16 cellular contexts compared by ENCODE assay signal in genomic region chr4:15368906-15369305, GRCh38. TPM values are rescaled to one million over a fixed set of nuclear protein-coding genes. Genes with fewer than 3 reads are reported as not detected.
DNase-seq lines count a peak whose midpoint lies in the region; ATAC-seq and TF ChIP-seq lines count a peak whose summit lies in the region.
"Had no signal": no experiment of that assay in that cellular context is flagged by ENCODE, and none has a peak within 500 bp of the region (broad histone marks: within the 10 kb centered on the region; RNA-seq: fewer than 3 reads in every experiment).

No MANE protein-coding gene starts in this region.

- no peaks in the 10 kb centered on the region for H3K27me3 Mint-ChIP-seq in activated naive CD4-positive, alpha-beta T cell treated with anti-CD3 and anti-CD28 coated beads for 36 hours (ENCODE audit: low read depth)
- H3K27me3 Mint-ChIP-seq: activated naive CD4-positive, alpha-beta T cell treated with anti-CD3 and anti-CD28 coated beads, Interleukin-2, amount 50 U/mL, for 24 hours had no signal

- no peaks in the 10 kb centered on the region for H3K27me3 ChIP-seq in vagina
- H3K27me3 ChIP-seq: tibial nerve had no signal

- H3K9me3 ChIP-seq in vagina = no peaks in the 10 kb centered on the region
- H3K9me3 ChIP-seq: tibial nerve had no signal

- no peak overlapping the region for H3K4me3 Mint-ChIP-seq in activated naive CD4-positive, alpha-beta T cell treated with anti-CD3 and anti-CD28 coated beads for 36 hours
- H3K4me3 Mint-ChIP-seq: activated naive CD4-positive, alpha-beta T cell treated with anti-CD3 and anti-CD28 coated beads, Interleukin-2, amount 50 U/mL, for 24 hours had no signal

- no peak overlapping the region for H3K4me3 ChIP-seq in NB4 (ENCODE audit: low read depth, low read length)
- H3K4me3 ChIP-seq in choroid plexus epithelial cell (ENCODE audit: low read depth, low read length) = no peak overlapping the region
- no peak overlapping the region for H3K4me3 ChIP-seq in vagina
- H3K4me3 ChIP-seq: tibial nerve had no signal

- H3K36me3 Mint-ChIP-seq in activated naive CD4-positive, alpha-beta T cell treated with anti-CD3 and anti-CD28 coated beads, Interleukin-2, amount 50 U/mL, for 72 hours = no peaks in the 10 kb centered on the region
- no peaks in the 10 kb centered on the region for H3K36me3 Mint-ChIP-seq in activated naive CD4-positive, alpha-beta T cell treated with anti-CD3 and anti-CD28 coated beads for 36 hours (ENCODE audit: low read depth)

- peaks cover 22% of the 10 kb centered on the region for H3K4me1 ChIP-seq in vagina
- H3K4me1 ChIP-seq: tibial nerve had no signal

- TF ChIP-seq CTCF in NB4 (IDR thresholded peaks at IDR 0.05; ENCODE audit: low read depth, low read length) (no peak), choroid plexus epithelial cell (conservative IDR thresholded peaks at IDR 0.05; ENCODE audit: low read depth, low read length) (no peak), vagina (IDR thresholded peaks at IDR 0.05) (no peak)

- H3K27ac ChIP-seq in vagina = peak overlapping the region; percentile 11
- H3K27ac ChIP-seq: tibial nerve had no signal

- CTCF ChIA-PET in activated naive CD4-positive, alpha-beta T cell treated with anti-CD3 and anti-CD28 coated beads for 36 hours (lab: Charles Lee) = no interaction called here

- H3K4me1 Mint-ChIP-seq in activated naive CD4-positive, alpha-beta T cell treated with anti-CD3 and anti-CD28 coated beads for 36 hours (ENCODE audit: low read depth) = peaks cover 17% of the 10 kb centered on the region

- intact Hi-C loops in activated naive CD4-positive, alpha-beta T cell treated with anti-CD3 and anti-CD28 coated beads for 36 hours (cut with micrococcal nuclease) = no loop called here
- intact Hi-C loops in vagina (cut with DNase I) = no loop called here

- H3K36me3 ChIP-seq in vagina = no peaks in the 10 kb centered on the region
- H3K36me3 ChIP-seq: tibial nerve had no signal

- peak; percentile 64 to 70 for ATAC-seq in activated naive CD4-positive, alpha-beta T cell treated with anti-CD3 and anti-CD28 coated beads, Interleukin-2, amount 50 U/mL, for 72 hours
- no peak for ATAC-seq in HG03045 (IDR thresholded peaks at IDR 0.05; ENCODE audit: unreplicated experiment)
- no peak for ATAC-seq in HG03135 (IDR thresholded peaks at IDR 0.05; ENCODE audit: unreplicated experiment)
- ATAC-seq: esophagus mucosa, Right ventricle myocardium inferior had no signal

- TF ChIP-seq POLR2A in NB4 (IDR thresholded peaks at IDR 0.05; ENCODE audit: extremely low read depth, insufficient read length) (no peak), vagina (IDR thresholded peaks at IDR 0.05) (no peak)

- no peak overlapping the region for H3K27ac Mint-ChIP-seq in activated naive CD4-positive, alpha-beta T cell treated with anti-CD3 and anti-CD28 coated beads, Interleukin-2, amount 50 U/mL, for 72 hours
- no peak overlapping the region for H3K27ac Mint-ChIP-seq in activated naive CD4-positive, alpha-beta T cell treated with anti-CD3 and anti-CD28 coated beads for 36 hours
- H3K27ac Mint-ChIP-seq: activated naive CD4-positive, alpha-beta T cell treated with anti-CD3 and anti-CD28 coated beads, Interleukin-2, amount 50 U/mL, for 24 hours had no signal

- H3K9me3 Mint-ChIP-seq in activated naive CD4-positive, alpha-beta T cell treated with anti-CD3 and anti-CD28 coated beads, Interleukin-2, amount 50 U/mL, for 72 hours = peaks cover 0 to 11% of the 10 kb centered on the region in 2 donors
- no peaks in the 10 kb centered on the region for H3K9me3 Mint-ChIP-seq in activated naive CD4-positive, alpha-beta T cell treated with anti-CD3 and anti-CD28 coated beads for 36 hours
- H3K9me3 Mint-ChIP-seq: activated naive CD4-positive, alpha-beta T cell treated with anti-CD3 and anti-CD28 coated beads, Interleukin-2, amount 50 U/mL, for 24 hours had no signal

- no peak for DNase-seq in activated naive CD4-positive, alpha-beta T cell treated with anti-CD3 and anti-CD28 coated beads, Interleukin-2, amount 50 U/mL, for 72 hours (ENCODE audit: low spot score in 2 of 2)
- no peak for DNase-seq in activated naive CD4-positive, alpha-beta T cell treated with anti-CD3 and anti-CD28 coated beads for 36 hours
- DNase-seq in NB4 (ENCODE audit: low read depth) (peak; percentile 51), choroid plexus epithelial cell (ENCODE audit: low read depth) (peak; percentile 61), vagina (ENCODE audit: extremely low spot score in 2 of 2) (no peak), kidney glomerular epithelial cell (lab: John Stamatoyannopoulos, UW) (no peak)
- DNase-seq: DMS53, GOT3, NCI-H1105 treated with DMSO at 0.1 percent for 48 hours, NCI-H510A treated with DMSO at 0.1 percent for 48 hours had no signal

RNA-seq across cellular contexts. Expression of gene C1QTNF7, which starts 58.9 kb away (rescaled TPM):
- total RNA-seq in activated naive CD4-positive, alpha-beta T cell treated with anti-CD3 and anti-CD28 coated beads, Interleukin-2, amount 50 U/mL, for 72 hours = not detected
- total RNA-seq in activated naive CD4-positive, alpha-beta T cell treated with anti-CD3 and anti-CD28 coated beads for 36 hours = not detected
- total RNA-seq in vagina = 12.0 TPM

Comparison
In these comparisons a context has a peak if more than half of its experiments do, and no peak if none do; other contexts are left out.
1. ATAC-seq: peak in activated naive CD4-positive, alpha-beta T cell treated with anti-CD3 and anti-CD28 coated beads, Interleukin-2, amount 50 U/mL, for 72 hours (2 of 2); none in HG03045 (single experiment) and HG03135 (single experiment).
2. DNase-seq: peak in NB4 (single experiment) and choroid plexus epithelial cell (single experiment); none in activated naive CD4-positive, alpha-beta T cell treated with anti-CD3 and anti-CD28 coated beads, Interleukin-2, amount 50 U/mL, for 72 hours (0 of 2), activated naive CD4-positive, alpha-beta T cell treated with anti-CD3 and anti-CD28 coated beads for 36 hours (single experiment), vagina (0 of 2) and kidney glomerular epithelial cell (single experiment).
3. RNA of gene C1QTNF7, which starts 58.9 kb away (total RNA-seq): 12.0 TPM in vagina (single experiment); not detected in activated naive CD4-positive, alpha-beta T cell treated with anti-CD3 and anti-CD28 coated beads, Interleukin-2, amount 50 U/mL, for 72 hours and not detected in activated naive CD4-positive, alpha-beta T cell treated with anti-CD3 and anti-CD28 coated beads for 36 hours; every median in the first group is over 10 times any median in the second.